Comparison of ENCODE assay signal across 17 cellular contexts in the genomic region with DNA sequence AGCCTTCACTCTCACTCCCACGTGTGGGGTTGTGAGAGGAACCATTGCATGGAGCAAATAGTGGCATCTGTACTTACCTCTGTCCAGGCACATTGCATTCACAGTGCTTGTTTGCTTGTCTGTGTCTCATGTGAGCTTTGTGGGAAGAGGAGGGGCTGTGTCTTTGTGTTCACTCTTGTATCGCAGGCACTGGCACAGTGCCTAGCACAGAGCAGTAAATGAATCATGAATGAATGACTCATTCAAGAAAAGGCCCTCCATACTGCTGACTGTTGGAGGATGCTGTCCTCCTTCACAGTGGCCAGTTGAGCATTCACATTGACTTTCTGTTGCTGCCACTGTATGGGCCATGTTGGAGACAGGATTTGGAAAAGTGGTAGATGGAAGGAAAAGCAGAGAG.
DNase-seq lines count a peak whose midpoint lies in the region; ATAC-seq, FAIRE-seq and TF ChIP-seq lines count a peak whose summit lies in the region.
"Had no signal": no experiment of that assay in that cellular context is flagged by ENCODE, and none has a peak within 500 bp of the region (broad histone marks: within the 10 kb centered on the region; RNA-seq: fewer than 3 reads in every experiment).

No MANE protein-coding gene starts in this region.

- no peak overlapping the region for H3K4me3 ChIP-seq in upper lobe of left lung
- H3K4me3 ChIP-seq: hepatocyte, transverse colon had no signal

- H3K27ac Mint-ChIP-seq in activated naive CD8-positive, alpha-beta T cell treated with anti-CD3 and anti-CD28 coated beads, Interleukin-2, amount 50 U/mL, for 24 hours = no peak overlapping the region
- H3K27ac Mint-ChIP-seq in activated naive CD8-positive, alpha-beta T cell treated with anti-CD3 and anti-CD28 coated beads for 36 hours = no peak overlapping the region

- in situ Hi-C loops in SK-MEL-5 (cut with HindIII; ENCODE audit: low pct_unique_long_range_greater_than_20kb, low sequenced_read_pairs) = no loop called here

- no peaks in the 10 kb centered on the region for H3K9me3 ChIP-seq in upper lobe of left lung
- H3K9me3 ChIP-seq: transverse colon had no signal

- H3K36me3 Mint-ChIP-seq in activated naive CD8-positive, alpha-beta T cell treated with anti-CD3 and anti-CD28 coated beads, Interleukin-2, amount 50 U/mL, for 24 hours (ENCODE audit: low read depth) = no peaks in the 10 kb centered on the region
- no peaks in the 10 kb centered on the region for H3K36me3 Mint-ChIP-seq in activated naive CD8-positive, alpha-beta T cell treated with anti-CD3 and anti-CD28 coated beads for 36 hours
- H3K36me3 Mint-ChIP-seq: WTC11 had no signal

- no peak for FAIRE-seq in GM19239 (lab: Jason Lieb, UNC)
- FAIRE-seq: D721Med had no signal

- H3K36me3 ChIP-seq in upper lobe of left lung = no peaks in the 10 kb centered on the region
- H3K36me3 ChIP-seq: brain microvascular endothelial cell, transverse colon had no signal

- no peaks in the 10 kb centered on the region for H3K27me3 Mint-ChIP-seq in activated naive CD8-positive, alpha-beta T cell treated with anti-CD3 and anti-CD28 coated beads, Interleukin-2, amount 50 U/mL, for 24 hours
- H3K27me3 Mint-ChIP-seq in activated naive CD8-positive, alpha-beta T cell treated with anti-CD3 and anti-CD28 coated beads for 36 hours = peaks cover 11% of the 10 kb centered on the region

- H3K4me1 Mint-ChIP-seq in activated naive CD8-positive, alpha-beta T cell treated with anti-CD3 and anti-CD28 coated beads, Interleukin-2, amount 50 U/mL, for 24 hours = no peaks in the 10 kb centered on the region
- H3K4me1 Mint-ChIP-seq in activated naive CD8-positive, alpha-beta T cell treated with anti-CD3 and anti-CD28 coated beads for 36 hours = no peaks in the 10 kb centered on the region

- no peak for TF ChIP-seq CTCF in upper lobe of left lung (IDR thresholded peaks at IDR 0.05)

- H3K9me3 Mint-ChIP-seq in activated naive CD8-positive, alpha-beta T cell treated with anti-CD3 and anti-CD28 coated beads, Interleukin-2, amount 50 U/mL, for 24 hours = no peaks in the 10 kb centered on the region
- H3K9me3 Mint-ChIP-seq in activated naive CD8-positive, alpha-beta T cell treated with anti-CD3 and anti-CD28 coated beads for 36 hours = no peaks in the 10 kb centered on the region
- H3K9me3 Mint-ChIP-seq: WTC11 had no signal

- peak; percentile 62 for ATAC-seq in activated naive CD8-positive, alpha-beta T cell treated with anti-CD3 and anti-CD28 coated beads, Interleukin-2, amount 50 U/mL, for 24 hours
- no peak for ATAC-seq in upper lobe of left lung (ENCODE audit: low FRiP score in 2 of 2)

- no peak overlapping the region for H3K27ac ChIP-seq in upper lobe of left lung
- H3K27ac ChIP-seq: brain microvascular endothelial cell, hepatocyte, transverse colon had no signal

- H3K4me3 Mint-ChIP-seq in activated naive CD8-positive, alpha-beta T cell treated with anti-CD3 and anti-CD28 coated beads, Interleukin-2, amount 50 U/mL, for 24 hours = no peak overlapping the region
- H3K4me3 Mint-ChIP-seq in activated naive CD8-positive, alpha-beta T cell treated with anti-CD3 and anti-CD28 coated beads for 36 hours = no peak overlapping the region
- H3K4me3 Mint-ChIP-seq: WTC11 had no signal

- no peaks in the 10 kb centered on the region for H3K4me1 ChIP-seq in upper lobe of left lung
- H3K4me1 ChIP-seq: transverse colon had no signal

- no peak for TF ChIP-seq EP300 in upper lobe of left lung (IDR thresholded peaks at IDR 0.05)

- DNase-seq in activated naive CD8-positive, alpha-beta T cell treated with anti-CD3 and anti-CD28 coated beads, Interleukin-2, amount 50 U/mL, for 24 hours = no peak
- DNase-seq in activated naive CD8-positive, alpha-beta T cell treated with anti-CD3 and anti-CD28 coated beads for 36 hours = no peak
- peak; percentile 44 for DNase-seq in SK-MEL-5 (ENCODE audit: low read depth, low spot score)
- DNase-seq in foreskin melanocyte = peak; percentile 34
- DNase-seq in GM19239 (ENCODE audit: insufficient read length, low spot score) = no peak
- DNase-seq in dedifferentiated amniotic fluid mesenchymal stem cell (ENCODE audit: extremely low spot score) = no peak
- DNase-seq in SW 1271 (lab: John Stamatoyannopoulos, UW) = no peak
- no peak for DNase-seq in upper lobe of left lung
- DNase-seq: activated T-cell treated with anti-CD3 and anti-CD28 coated beads, Interleukin-2, amount 50 U/mL, for 1 hour; brain microvascular endothelial cell; NCI-H1105 treated with DMSO at 0.1 percent for 48 hours; NCI-H510A treated with DMSO at 0.1 percent for 48 hours; SHP77; transverse colon had no signal

- no peaks in the 10 kb centered on the region for H3K27me3 ChIP-seq in upper lobe of left lung
- H3K27me3 ChIP-seq: brain microvascular endothelial cell, transverse colon had no signal

- TF ChIP-seq POLR2A in upper lobe of left lung (IDR thresholded peaks at IDR 0.05) = no peak

- WGBS in upper lobe of left lung, 2 donors = 18 to 67% methylated on average over 2 of the region's 2 CpGs

Comparison
In these comparisons a context has a peak if more than half of its experiments do, and no peak if none do; other contexts are left out.
1. DNase-seq: peak in SK-MEL-5 (single experiment) and foreskin melanocyte (single experiment); none in activated naive CD8-positive, alpha-beta T cell treated with anti-CD3 and anti-CD28 coated beads, Interleukin-2, amount 50 U/mL, for 24 hours (single experiment), activated naive CD8-positive, alpha-beta T cell treated with anti-CD3 and anti-CD28 coated beads for 36 hours (single experiment), GM19239 (single experiment), dedifferentiated amniotic fluid mesenchymal stem cell (single experiment), SW 1271 (0 of 2) and upper lobe of left lung (0 of 2).